In the genomic region with DNA sequence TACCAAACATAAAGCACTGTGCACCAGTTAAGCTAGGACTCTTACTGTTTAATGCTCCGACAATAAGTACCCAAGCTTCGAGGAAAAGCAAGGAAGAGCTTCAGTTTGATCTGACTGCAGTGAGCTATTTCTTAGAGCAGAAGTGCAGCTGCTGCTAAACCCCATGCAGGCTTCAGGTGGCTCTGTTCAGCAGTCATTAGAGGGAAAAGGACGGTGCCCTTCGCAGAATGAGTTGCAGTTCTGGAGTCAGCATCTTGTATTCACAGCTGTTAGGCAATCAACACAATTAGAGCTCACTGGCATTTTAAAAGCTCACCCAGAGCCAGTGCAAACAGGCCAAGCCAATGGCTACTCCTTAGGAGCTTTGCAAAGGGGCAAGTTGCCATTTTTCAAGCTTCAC, we compare ENCODE assay signal across 19 cellular contexts. TPM values are rescaled to one million over a fixed set of nuclear protein-coding genes. Genes with fewer than 3 reads are reported as not detected.
DNase-seq lines count a peak whose midpoint lies in the region; ATAC-seq and TF ChIP-seq lines count a peak whose summit lies in the region.
"Had no signal": no experiment of that assay in that cellular context is flagged by ENCODE, and none has a peak within 500 bp of the region (broad histone marks: within the 10 kb centered on the region; RNA-seq: fewer than 3 reads in every experiment).

No MANE protein-coding gene starts in this region.

- intact Hi-C loops in posterior vena cava (cut with DNase I): no loop called here

- no peaks in the 10 kb centered on the region for H3K36me3 ChIP-seq in WERI-Rb-1
- H3K36me3 ChIP-seq: gastroesophageal sphincter, HAP-1 had no signal

- no peaks in the 10 kb centered on the region for H3K9me3 ChIP-seq in WERI-Rb-1 (ENCODE audit: severe bottlenecking)
- H3K9me3 ChIP-seq: gastroesophageal sphincter, HAP-1 had no signal

- TF ChIP-seq CTCF in WERI-Rb-1 (IDR thresholded peaks at IDR 0.05; ENCODE audit: low read depth, low read length): peak; percentile 42; the same call in 1 of the 2 replicates

- DNase-seq in NCI-H82 (lab: John Stamatoyannopoulos, UW): peak; percentile 64
- DNase-seq in NCI-H82 treated with DMSO at 0.1 percent for 48 hours (lab: John Stamatoyannopoulos, UW; ENCODE audit: unreplicated experiment): no peak
- DNase-seq in NCI-H2227 (lab: John Stamatoyannopoulos, UW; ENCODE audit: unreplicated experiment): peak; percentile 39
- DNase-seq in WERI-Rb-1: peak; percentile 75
- DNase-seq in retina: peak; percentile 37
- no peak for DNase-seq in T-helper 9 cell
- DNase-seq in posterior vena cava (ENCODE audit: low spot score): no peak
- DNase-seq: activated CD4-positive, alpha-beta T cell treated with anti-CD3 and anti-CD28 coated beads, Interleukin-2, amount 50 U/mL, for 48 hours; activated T-cell treated with anti-CD3 and anti-CD28 coated beads, Interleukin-2, amount 50 U/mL, for 24 hours; CD4-positive, alpha-beta T cell; GDM1 had no signal

- no peak overlapping the region; the same call in 1 of the 2 replicates for H3K4me3 ChIP-seq in WERI-Rb-1 (ENCODE audit: low read depth, low read length)
- H3K4me3 ChIP-seq: gastroesophageal sphincter, HAP-1, SK-N-MC had no signal

- ATAC-seq in GM18868 (IDR thresholded peaks at IDR 0.05; ENCODE audit: unreplicated experiment): no peak
- ATAC-seq: gastroesophageal sphincter, right cardiac atrium had no signal

- no peaks in the 10 kb centered on the region for H3K27me3 ChIP-seq in WERI-Rb-1 (ENCODE audit: insufficient read depth, low read depth, severe bottlenecking)

- peak overlapping the region; percentile 97 for H3K27ac ChIP-seq in WERI-Rb-1
- H3K27ac ChIP-seq: epithelial cell of prostate, gastroesophageal sphincter, SK-N-MC had no signal

RNA-seq across cellular contexts. Expression of gene CERKL, which starts 1.5 kb away (rescaled TPM):
- total RNA-seq in posterior vena cava: not detected
- total RNA-seq: CD4-positive, alpha-beta T cell; right cardiac atrium had no signal

RNA-seq across cellular contexts. Expression of gene NEUROD1, which starts 21.9 kb away (rescaled TPM):
- total RNA-seq in posterior vena cava: not detected
- total RNA-seq: CD4-positive, alpha-beta T cell; gastroesophageal sphincter; LHCN-M2; liver; right cardiac atrium had no signal

Comparison
In these comparisons a context has a peak if more than half of its experiments do, and no peak if none do; other contexts are left out.
1. DNase-seq: peak in NCI-H82 (single experiment), NCI-H2227 (single experiment), WERI-Rb-1 (single experiment) and retina (single experiment); none in NCI-H82 treated with DMSO at 0.1 percent for 48 hours (single experiment), T-helper 9 cell (single experiment) and posterior vena cava (single experiment).